18 cellular contexts compared by ENCODE assay signal in the genomic region with DNA sequence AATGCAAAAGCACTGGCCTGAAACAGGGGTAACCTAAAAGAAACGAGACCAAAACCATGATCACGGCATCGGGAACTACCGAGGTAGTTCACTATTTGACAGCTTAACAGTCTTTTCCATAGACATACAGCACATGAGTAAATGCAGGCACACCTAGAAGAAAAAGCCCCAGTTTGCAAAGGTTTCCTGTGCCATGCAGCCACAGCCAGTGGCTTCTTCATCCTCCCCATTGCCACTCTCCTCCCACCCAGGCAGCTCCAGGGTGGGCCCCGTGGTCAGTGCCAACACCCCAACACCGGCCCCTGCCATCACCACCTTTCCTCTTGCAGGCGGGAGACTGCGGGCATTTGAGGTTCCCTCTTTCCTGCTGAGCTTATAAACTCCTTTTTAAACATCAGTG.
DNase-seq lines count a peak whose midpoint lies in the region; ATAC-seq, FAIRE-seq and TF ChIP-seq lines count a peak whose summit lies in the region.
"Had no signal": no experiment of that assay in that cellular context is flagged by ENCODE, and none has a peak within 500 bp of the region (broad histone marks: within the 10 kb centered on the region; RNA-seq: fewer than 3 reads in every experiment).

No MANE protein-coding gene starts in this region.

- no peaks in the 10 kb centered on the region for H3K27me3 Mint-ChIP-seq in activated CD8-positive, alpha-beta memory T cell treated with anti-CD3 and anti-CD28 coated beads, Interleukin-2, amount 10 ng/mL, durations not matched to agents 7 days and 5 days
- H3K27me3 Mint-ChIP-seq in chondrocyte (ENCODE audit: low read depth), result no peaks in the 10 kb centered on the region
- H3K27me3 Mint-ChIP-seq in naive B cell, result no peaks in the 10 kb centered on the region
- H3K27me3 Mint-ChIP-seq: CD4-positive, alpha-beta T cell had no signal

- CTCF ChIA-PET in activated CD8-positive, alpha-beta memory T cell treated with anti-CD3 and anti-CD28 coated beads, Interleukin-2, amount 10 ng/mL, durations not matched to agents 7 days and 5 days (lab: Charles Lee), result interaction anchor here (1.0 to 1.7 kb wide), 2 partner anchors 26 to 70 kb away, joined by 5 read pairs; no protein-coding TSS in a partner anchor

- H3K4me3 Mint-ChIP-seq in activated CD8-positive, alpha-beta memory T cell treated with anti-CD3 and anti-CD28 coated beads, Interleukin-2, amount 10 ng/mL, durations not matched to agents 7 days and 5 days, result no peak overlapping the region
- no peak overlapping the region for H3K4me3 Mint-ChIP-seq in chondrocyte (ENCODE audit: unreplicated experiment)
- no peak overlapping the region for H3K4me3 Mint-ChIP-seq in naive B cell
- H3K4me3 Mint-ChIP-seq: CD4-positive, alpha-beta T cell had no signal

- H3K27ac Mint-ChIP-seq in activated CD8-positive, alpha-beta memory T cell treated with anti-CD3 and anti-CD28 coated beads, Interleukin-2, amount 10 ng/mL, durations not matched to agents 7 days and 5 days, result no peak overlapping the region
- H3K27ac Mint-ChIP-seq in chondrocyte (ENCODE audit: unreplicated experiment), result peak overlapping the region; percentile 11
- peak overlapping the region in 4 of 6 donors; percentile 25 to 71 (median 66) for H3K27ac Mint-ChIP-seq in naive B cell
- H3K27ac Mint-ChIP-seq: CD4-positive, alpha-beta T cell had no signal

- H3K9me3 Mint-ChIP-seq in activated CD8-positive, alpha-beta memory T cell treated with anti-CD3 and anti-CD28 coated beads, Interleukin-2, amount 10 ng/mL, durations not matched to agents 7 days and 5 days (ENCODE audit: low read depth), result no peaks in the 10 kb centered on the region
- no peaks in the 10 kb centered on the region for H3K9me3 Mint-ChIP-seq in chondrocyte (ENCODE audit: low read depth)
- no peaks in the 10 kb centered on the region for H3K9me3 Mint-ChIP-seq in naive B cell
- H3K9me3 Mint-ChIP-seq: CD4-positive, alpha-beta T cell had no signal

- H3K36me3 Mint-ChIP-seq in activated CD8-positive, alpha-beta memory T cell treated with anti-CD3 and anti-CD28 coated beads, Interleukin-2, amount 10 ng/mL, durations not matched to agents 7 days and 5 days, result peaks cover 2% of the 10 kb centered on the region
- H3K36me3 Mint-ChIP-seq in chondrocyte (ENCODE audit: low read depth) (peaks cover 11% of the 10 kb centered on the region), naive B cell (peaks cover 18 to 36% of the 10 kb centered on the region in 2 donors)

- peaks cover 14% of the 10 kb centered on the region for H3K4me1 Mint-ChIP-seq in activated CD8-positive, alpha-beta memory T cell treated with anti-CD3 and anti-CD28 coated beads, Interleukin-2, amount 10 ng/mL, durations not matched to agents 7 days and 5 days
- H3K4me1 Mint-ChIP-seq in chondrocyte (ENCODE audit: low read depth) (peaks cover 36% of the 10 kb centered on the region), naive B cell (peaks cover 8 to 11% (median 11%) of the 10 kb centered on the region in 3 donors)

- no peak for ATAC-seq in activated CD8-positive, alpha-beta memory T cell treated with anti-CD3 and anti-CD28 coated beads, Interleukin-2, amount 10 ng/mL, durations not matched to agents 7 days and 5 days
- no peak for ATAC-seq in naive B cell (ENCODE audit: low read depth in 2 of 2)
- no peak for ATAC-seq in HG03342 (IDR thresholded peaks at IDR 0.05; ENCODE audit: unreplicated experiment)
- ATAC-seq: A549, GM12878 had no signal

- peak; percentile 26 for DNase-seq in activated CD8-positive, alpha-beta memory T cell treated with anti-CD3 and anti-CD28 coated beads for 24 hours
- no peak for DNase-seq in activated CD8-positive, alpha-beta memory T cell treated with anti-CD3 and anti-CD28 coated beads, Interleukin-2, amount 10 ng/mL, durations not matched to agents 7 days and 5 days
- DNase-seq in GM19239 (ENCODE audit: insufficient read length, low spot score), result no peak
- no peak for DNase-seq in chondrocyte (ENCODE audit: low spot score)
- no peak for DNase-seq in naive B cell
- no peak for DNase-seq in SK-N-DZ (ENCODE audit: low spot score)
- no peak for DNase-seq in 8988T
- DNase-seq: CD4-positive, alpha-beta T cell; DMS153; KG1; NCI-H1417 treated with DMSO at 0.1 percent for 48 hours; NCI-H187 treated with DMSO at 0.1 percent for 48 hours; NCI-H2227 treated with DMSO at 0.1 percent for 48 hours; NCI-H524 had no signal

- peak; percentile 26 for FAIRE-seq in GM19239 (lab: Jason Lieb, UNC)
- FAIRE-seq: H1 had no signal

- no peak for TF ChIP-seq CTCF in chondrocyte (IDR thresholded peaks at IDR 0.05)
